In the genomic region with DNA sequence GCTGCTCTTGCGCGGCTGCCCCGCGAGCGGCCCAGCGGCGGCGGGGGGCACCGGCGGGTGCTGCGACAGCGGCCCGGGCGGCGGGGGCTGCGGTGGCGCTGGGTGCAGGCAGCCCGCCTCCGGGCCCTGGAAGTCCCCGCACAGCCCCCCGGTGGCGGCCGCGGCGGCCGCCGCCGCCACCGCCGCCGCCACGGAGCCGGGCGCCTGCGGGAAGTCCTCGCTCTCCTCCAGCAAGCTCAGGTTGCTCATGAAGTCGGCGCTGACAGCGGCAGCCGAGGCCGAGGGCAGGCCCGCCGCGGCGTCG, we compare ENCODE assay signal across 8 cellular contexts. TPM values are rescaled to one million over a fixed set of nuclear protein-coding genes. Genes with fewer than 3 reads are reported as not detected.
A peak's percentile ranks its signal among the peaks of the same experiment; 100 is the strongest.
DNase-seq lines count a peak whose midpoint lies in the region; ATAC-seq and TF ChIP-seq lines count a peak whose summit lies in the region.

No MANE protein-coding gene starts in this region.

- H3K27me3 ChIP-seq in GM23338 (ENCODE audit: insufficient read depth) = no peaks in the 10 kb centered on the region
- no peaks in the 10 kb centered on the region for H3K27me3 ChIP-seq in SU-DHL-6 (ENCODE audit: low read length)
- no peaks in the 10 kb centered on the region for H3K27me3 ChIP-seq in vagina

- H3K27ac ChIP-seq in GM23338 (ENCODE audit: low read depth) (no peak overlapping the region), SU-DHL-6 (ENCODE audit: low read depth, low read length) (peak overlapping the region; percentile 95), vagina (peak overlapping the region; percentile 96)

- intact Hi-C loops in CD14-positive monocyte (cut with micrococcal nuclease) (loop anchor here (5.0 to 10.0 kb wide), 5 partner anchors 38 to 263 kb away; partner anchors contain the start of genes MRPS31 (in 1 of the 2) and SLC25A15 (in 1 of the 2)), vagina (cut with DNase I) (loop anchor here (5.0 to 10.0 kb wide), 4 partner anchors 78 to 591 kb away; no protein-coding TSS in a partner anchor)

- H4K20me1 ChIP-seq in GM23338 (replicated peaks; ENCODE audit: insufficient read depth) (peaks cover 14% of the 10 kb centered on the region; the same call in 1 of the 2 replicates), SU-DHL-6 (ENCODE audit: low read depth, low read length) (no peaks in the 10 kb centered on the region)

- H3K4me1 ChIP-seq in GM23338 (ENCODE audit: insufficient read depth) (peaks cover 54% of the 10 kb centered on the region), vagina (peaks cover 47% of the 10 kb centered on the region)

- no peaks in the 10 kb centered on the region; the same call in 1 of the 2 replicates for H3F3A ChIP-seq in GM23338 (replicated peaks; ENCODE audit: low read depth)
- peaks cover 28% of the 10 kb centered on the region for H3F3A ChIP-seq in SU-DHL-6 (ENCODE audit: insufficient read depth)

- H3K9me3 ChIP-seq in SU-DHL-6 (ENCODE audit: insufficient read depth, low read length) (no peaks in the 10 kb centered on the region), vagina (no peaks in the 10 kb centered on the region)

- H3K4me2 ChIP-seq in GM23338 (peak overlapping the region; percentile 86), SU-DHL-6 (ENCODE audit: low read depth, low read length, poor library complexity, severe bottlenecking) (peak overlapping the region; percentile 93)

- H3K36me3 Mint-ChIP-seq in CD14-positive monocyte (peaks cover 5 to 10% of the 10 kb centered on the region in 2 donors), GM23338 (ENCODE audit: low read depth) (peaks cover 15% of the 10 kb centered on the region), chondrocyte (ENCODE audit: low read depth) (no peaks in the 10 kb centered on the region), naive B cell (no peaks in the 10 kb centered on the region)

- no peak overlapping the region for H2AFZ ChIP-seq in GM23338
- no peak overlapping the region for H2AFZ ChIP-seq in SU-DHL-6 (ENCODE audit: low read depth, low read length, severe bottlenecking)

- H3K9me3 Mint-ChIP-seq in CD14-positive monocyte (peaks cover 0 to 6% (median 0%) of the 10 kb centered on the region in 7 donors), GM23338 (peaks cover 2% of the 10 kb centered on the region; the same call in 1 of the 3 replicates), chondrocyte (ENCODE audit: low read depth) (no peaks in the 10 kb centered on the region), naive B cell (peaks cover 0 to 2% (median 0%) of the 10 kb centered on the region in 7 donors)

- TF ChIP-seq POLR2A in vagina (IDR thresholded peaks at IDR 0.05) = no peak

- TF ChIP-seq CTCF in CD14-positive monocyte (IDR thresholded peaks at IDR 0.05) (no peak), GM23338 (conservative IDR thresholded peaks at IDR 0.05; ENCODE audit: low read depth in 2 of 2) (no peak), SU-DHL-6 (IDR thresholded peaks at IDR 0.05; ENCODE audit: insufficient read depth, low read length, poor library complexity, severe bottlenecking) (no peak), chondrocyte (IDR thresholded peaks at IDR 0.05) (no peak), vagina (IDR thresholded peaks at IDR 0.05) (no peak)

- H3K9me2 ChIP-seq in GM23338 (ENCODE audit: insufficient read depth) (no peaks in the 10 kb centered on the region), SU-DHL-6 (replicated peaks; ENCODE audit: insufficient read depth, low read length) (no peaks in the 10 kb centered on the region)

- H3K4me3 ChIP-seq in GM23338 = peak overlapping the region; percentile 86
- peak overlapping the region; percentile 82 for H3K4me3 ChIP-seq in SU-DHL-6 (ENCODE audit: insufficient read depth, low read length, poor library complexity, severe bottlenecking)
- H3K4me3 ChIP-seq in vagina = peak overlapping the region; percentile 66 to 78

- H3K4me1 Mint-ChIP-seq in CD14-positive monocyte (peaks cover 36% of the 10 kb centered on the region), GM23338 (peaks cover 53% of the 10 kb centered on the region), chondrocyte (ENCODE audit: low read depth) (peaks cover 34% of the 10 kb centered on the region), naive B cell (peaks cover 28 to 52% (median 49%) of the 10 kb centered on the region in 3 donors)

- H3K27ac Mint-ChIP-seq in CD14-positive monocyte (peak overlapping the region in 3 of 7 donors; percentile 81 to 92 (median 89)), GM23338 (no peak overlapping the region), chondrocyte (ENCODE audit: unreplicated experiment) (peak overlapping the region; percentile 80), naive B cell (peak overlapping the region; percentile 82 to 97 (median 92))

- H3K79me2 ChIP-seq in GM23338 (replicated peaks; ENCODE audit: insufficient read depth) (peaks cover 57% of the 10 kb centered on the region), SU-DHL-6 (ENCODE audit: insufficient read depth, low read length) (peaks cover 65% of the 10 kb centered on the region)

- H3K9ac ChIP-seq in SU-DHL-6 (ENCODE audit: low read length) = peak overlapping the region; percentile 99

- no peaks in the 10 kb centered on the region for H3K36me3 ChIP-seq in GM23338 (ENCODE audit: insufficient read depth)
- no peaks in the 10 kb centered on the region for H3K36me3 ChIP-seq in SU-DHL-6 (ENCODE audit: low read length)
- no peaks in the 10 kb centered on the region for H3K36me3 ChIP-seq in vagina

- H3K4me3 Mint-ChIP-seq in CD14-positive monocyte = peak overlapping the region; percentile 93 to 96
- peak overlapping the region; percentile 99 for H3K4me3 Mint-ChIP-seq in GM23338
- H3K4me3 Mint-ChIP-seq in chondrocyte (ENCODE audit: unreplicated experiment) = peak overlapping the region; percentile 84
- peak overlapping the region; percentile 90 to 99 (median 96) for H3K4me3 Mint-ChIP-seq in naive B cell

- ATAC-seq in GM23338 (no peak), naive B cell (ENCODE audit: low read depth in 2 of 2) (peak; percentile 13 to 15)

- H3K27me3 Mint-ChIP-seq in CD14-positive monocyte (ENCODE audit: low read depth in 3 of 3) (peaks cover 14 to 25% (median 19%) of the 10 kb centered on the region in 3 donors), GM23338 (ENCODE audit: insufficient read depth, low read depth, poor library complexity) (peaks cover 7% of the 10 kb centered on the region), chondrocyte (ENCODE audit: low read depth) (no peaks in the 10 kb centered on the region), naive B cell (no peaks in the 10 kb centered on the region)

- no peak for DNase-seq in CD14-positive monocyte (ENCODE audit: low spot score)
- DNase-seq in GM23338 (ENCODE audit: low spot score) = no peak
- DNase-seq in chondrocyte (ENCODE audit: low spot score) = no peak
- peak; percentile 43 for DNase-seq in naive B cell
- no peak for DNase-seq in vagina (ENCODE audit: extremely low spot score in 2 of 2)
- no peak for DNase-seq in UCSD-AML1 (lab: John Stamatoyannopoulos, UW; ENCODE audit: unreplicated experiment)
- no peak for DNase-seq in NCI-H524 (lab: John Stamatoyannopoulos, UW)

TF ChIP-seq in GM23338, 12 proteins besides CTCF, POLR2A, EP300 and RAD21 (continues in another document):
- TF ChIP-seq ZNF114 (CRISPR knock-in tag; IDR thresholded peaks at IDR 0.05) (no peak), ETS1 (IDR thresholded peaks at IDR 0.05) (no peak), POLR2AphosphoS5 (IDR thresholded peaks at IDR 0.05; ENCODE audit: low read depth) (no peak), EZH2 (IDR thresholded peaks at IDR 0.05; ENCODE audit: low read depth, unreplicated experiment) (no peak), NANOG (IDR thresholded peaks at IDR 0.05; ENCODE audit: borderline replicate concordance) (no peak)
- TF ChIP-seq, protein P1, sequence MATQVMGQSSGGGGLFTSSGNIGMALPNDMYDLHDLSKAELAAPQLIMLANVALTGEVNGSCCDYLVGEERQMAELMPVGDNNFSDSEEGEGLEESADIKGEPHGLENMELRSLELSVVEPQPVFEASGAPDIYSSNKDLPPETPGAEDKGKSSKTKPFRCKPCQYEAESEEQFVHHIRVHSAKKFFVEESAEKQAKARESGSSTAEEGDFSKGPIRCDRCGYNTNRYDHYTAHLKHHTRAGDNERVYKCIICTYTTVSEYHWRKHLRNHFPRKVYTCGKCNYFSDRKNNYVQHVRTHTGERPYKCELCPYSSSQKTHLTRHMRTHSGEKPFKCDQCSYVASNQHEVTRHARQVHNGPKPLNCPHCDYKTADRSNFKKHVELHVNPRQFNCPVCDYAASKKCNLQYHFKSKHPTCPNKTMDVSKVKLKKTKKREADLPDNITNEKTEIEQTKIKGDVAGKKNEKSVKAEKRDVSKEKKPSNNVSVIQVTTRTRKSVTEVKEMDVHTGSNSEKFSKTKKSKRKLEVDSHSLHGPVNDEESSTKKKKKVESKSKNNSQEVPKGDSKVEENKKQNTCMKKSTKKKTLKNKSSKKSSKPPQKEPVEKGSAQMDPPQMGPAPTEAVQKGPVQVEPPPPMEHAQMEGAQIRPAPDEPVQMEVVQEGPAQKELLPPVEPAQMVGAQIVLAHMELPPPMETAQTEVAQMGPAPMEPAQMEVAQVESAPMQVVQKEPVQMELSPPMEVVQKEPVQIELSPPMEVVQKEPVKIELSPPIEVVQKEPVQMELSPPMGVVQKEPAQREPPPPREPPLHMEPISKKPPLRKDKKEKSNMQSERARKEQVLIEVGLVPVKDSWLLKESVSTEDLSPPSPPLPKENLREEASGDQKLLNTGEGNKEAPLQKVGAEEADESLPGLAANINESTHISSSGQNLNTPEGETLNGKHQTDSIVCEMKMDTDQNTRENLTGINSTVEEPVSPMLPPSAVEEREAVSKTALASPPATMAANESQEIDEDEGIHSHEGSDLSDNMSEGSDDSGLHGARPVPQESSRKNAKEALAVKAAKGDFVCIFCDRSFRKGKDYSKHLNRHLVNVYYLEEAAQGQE (IDR thresholded peaks at IDR 0.05; ENCODE audit: unreplicated experiment) = no peak

RNA-seq across cellular contexts. Expression of gene FOXO1, which starts 0.7 kb away (rescaled TPM):
- polyA plus RNA-seq in CD14-positive monocyte = 10 to 100 TPM in 1 of 2 donors, 1 to 10 TPM in 1; 3.1 to 11.3 TPM
- 66.2 and 68.0 TPM in 2 replicates for total RNA-seq in GM23338 (2014; rRNA removed; shearing (Covaris generic))
- polyA plus RNA-seq in GM23338 (2016; fragmentation: Nextera tagmentation; extraction: Ambion mirVana) = 32.1 and 32.4 TPM in 2 replicates
- 8.9 to 17.7 TPM (median 9.7 TPM) in 3 replicates for total RNA-seq in chondrocyte
- 100 to 1,000 TPM in 5 of 6 donors, 10 to 100 TPM in 1; 70.3 to 174 (median 117) TPM for polyA plus RNA-seq in naive B cell (ENCODE audit: low read depth in 6 of 6)
- total RNA-seq in vagina = 64.1 TPM
